Comparison of ENCODE assay signal across 13 cellular contexts in the genomic region with DNA sequence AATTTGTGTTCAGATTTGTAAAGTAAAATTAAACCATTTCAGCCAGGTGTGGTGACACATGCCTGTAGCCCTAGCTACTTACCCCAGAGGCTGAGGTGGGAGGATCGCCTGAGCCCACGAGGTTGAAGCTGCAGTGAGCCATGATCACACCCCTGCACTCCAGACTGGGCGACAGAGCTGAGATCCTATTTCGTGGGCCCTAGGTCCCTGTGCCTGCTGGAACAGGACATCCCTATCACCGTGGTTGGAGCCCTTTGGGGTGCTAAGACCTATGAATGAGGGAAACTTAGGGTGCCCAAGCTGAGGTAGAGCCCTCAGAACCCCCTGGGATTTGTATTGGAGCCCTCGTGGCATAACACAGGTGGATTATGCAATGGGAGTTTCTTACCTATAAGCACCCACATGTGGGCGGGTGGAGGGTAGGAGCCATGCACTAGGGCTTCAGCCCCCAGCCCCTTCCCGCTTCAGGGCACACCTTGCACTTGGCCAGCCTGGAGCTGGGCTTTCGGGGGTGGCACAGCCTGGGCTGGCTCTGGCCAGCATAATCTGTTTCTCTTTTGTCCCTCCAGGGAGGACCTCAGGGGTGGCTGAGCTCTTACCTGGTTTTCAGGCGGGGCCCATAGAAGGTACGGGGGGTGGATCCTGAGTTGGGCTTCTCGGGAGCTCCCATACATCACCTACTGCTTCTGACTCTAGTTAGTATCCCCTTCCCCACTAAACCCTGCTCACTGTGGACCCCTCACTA. TPM values are rescaled to one million over a fixed set of nuclear protein-coding genes. Genes with fewer than 3 reads are reported as not detected.
DNase-seq lines count a peak whose midpoint lies in the region; ATAC-seq and TF ChIP-seq lines count a peak whose summit lies in the region.
"Had no signal": no experiment of that assay in that cellular context is flagged by ENCODE, and none has a peak within 500 bp of the region (broad histone marks: within the 10 kb centered on the region; RNA-seq: fewer than 3 reads in every experiment).

No MANE protein-coding gene starts in this region.

- H3K4me2 ChIP-seq in SK-N-SH: no peak overlapping the region

- no peak for TF ChIP-seq POLR2A in sigmoid colon (IDR thresholded peaks at IDR 0.05)

- H3K4me3 ChIP-seq in SK-N-SH (ENCODE audit: low read depth in 2 of 2, low read length in 1 of 2) (no peak overlapping the region), sigmoid colon (no peak overlapping the region)
- H3K4me3 ChIP-seq: testis had no signal

- CTCF ChIA-PET in SK-N-SH (lab: Yijun Ruan, JAX): interaction anchor here (0.7 to 1.0 kb wide), 2 partner anchors 8 to 195 kb away, joined by 3 to 4 read pairs; no protein-coding TSS in a partner anchor

- no peaks in the 10 kb centered on the region for H4K20me1 ChIP-seq in SK-N-SH (ENCODE audit: insufficient read depth)

- H3K27me3 Mint-ChIP-seq in activated naive CD8-positive, alpha-beta T cell treated with anti-CD3 and anti-CD28 coated beads, Interleukin-2, amount 10 ng/mL, durations not matched to agents 7 days and 5 days: no peaks in the 10 kb centered on the region

- H3K4me3 Mint-ChIP-seq in activated naive CD8-positive, alpha-beta T cell treated with anti-CD3 and anti-CD28 coated beads, Interleukin-2, amount 10 ng/mL, durations not matched to agents 7 days and 5 days: no peak overlapping the region

- H3K79me2 ChIP-seq in SK-N-SH (ENCODE audit: insufficient read depth): peaks cover 4% of the 10 kb centered on the region; the same call in 1 of the 2 replicates

- no peak overlapping the region for H3K27ac Mint-ChIP-seq in activated naive CD8-positive, alpha-beta T cell treated with anti-CD3 and anti-CD28 coated beads, Interleukin-2, amount 10 ng/mL, durations not matched to agents 7 days and 5 days

- ATAC-seq in SK-N-SH treated with all-trans-retinoic acid at 6 μM for 48 hours (peak; percentile 12), HG03520 (IDR thresholded peaks at IDR 0.05; ENCODE audit: unreplicated experiment) (no peak), HG03097 (IDR thresholded peaks at IDR 0.05; ENCODE audit: low FRiP score, unreplicated experiment) (no peak)
- no peak for ATAC-seq in activated naive CD8-positive, alpha-beta T cell treated with anti-CD3 and anti-CD28 coated beads, Interleukin-2, amount 10 ng/mL, durations not matched to agents 7 days and 5 days (ENCODE audit: low read depth)

- no peak overlapping the region for H3K9ac ChIP-seq in SK-N-SH

- H3K27ac ChIP-seq in SK-N-SH (ENCODE audit: low read depth in 2 of 2, low read length in 1 of 2): no peak overlapping the region
- no peak overlapping the region for H3K27ac ChIP-seq in sigmoid colon
- H3K27ac ChIP-seq: testis had no signal

- H3K9me3 ChIP-seq in SK-N-SH (no peaks in the 10 kb centered on the region), sigmoid colon (no peaks in the 10 kb centered on the region)
- H3K9me3 ChIP-seq: testis had no signal

- H3K4me1 ChIP-seq in SK-N-SH (ENCODE audit: control insufficient read depth in 1 of 2, insufficient read depth in 2 of 2, low read depth in 1 of 2, low read length in 1 of 2) (peaks cover 0 to 13% of the 10 kb centered on the region in 2 experiments; a peak in 1 of 4 replicates), sigmoid colon (peaks cover 0 to 19% (median 11%) of the 10 kb centered on the region in 4 donors)

- no peak overlapping the region for H2AFZ ChIP-seq in SK-N-SH (ENCODE audit: low read depth)

- peaks cover 21% of the 10 kb centered on the region for H3K4me1 Mint-ChIP-seq in activated naive CD8-positive, alpha-beta T cell treated with anti-CD3 and anti-CD28 coated beads, Interleukin-2, amount 10 ng/mL, durations not matched to agents 7 days and 5 days

- no peaks in the 10 kb centered on the region for H3K9me3 Mint-ChIP-seq in activated naive CD8-positive, alpha-beta T cell treated with anti-CD3 and anti-CD28 coated beads, Interleukin-2, amount 10 ng/mL, durations not matched to agents 7 days and 5 days

- H3K27me3 ChIP-seq in SK-N-SH (ENCODE audit: insufficient read depth): peaks cover 26% of the 10 kb centered on the region; the same call in 1 of the 2 replicates
- peaks cover 0 to 15% (median 0%) of the 10 kb centered on the region in 3 donors for H3K27me3 ChIP-seq in sigmoid colon
- H3K27me3 ChIP-seq: testis had no signal

- H3K9me2 ChIP-seq in SK-N-SH: no peaks in the 10 kb centered on the region

- TF ChIP-seq EP300 in SK-N-SH (IDR thresholded peaks at IDR 0.05; ENCODE audit: borderline replicate concordance in 1 of 2, low read depth in 1 of 2, low read length in 1 of 2) (no peak), sigmoid colon (IDR thresholded peaks at IDR 0.05) (no peak)

- TF ChIP-seq CTCF in SK-N-SH (IDR thresholded peaks at IDR 0.05): no peak
- no peak for TF ChIP-seq CTCF in GM20000 (IDR thresholded peaks at IDR 0.05; ENCODE audit: extremely low read depth, missing control alignments)
- TF ChIP-seq CTCF in sigmoid colon (IDR thresholded peaks at IDR 0.05): no peak

- WGBS in SK-N-SH (ENCODE audit: low lambda C conversion rate): 20% methylated on average over 9 of the region's 12 CpGs
- 80 to 88% methylated on average over 12 of the region's 12 CpGs for WGBS in sigmoid colon, 2 donors

- DNase-seq in SK-N-SH (no peak), GM20000 (ENCODE audit: low spot score) (peak; percentile 9), sigmoid colon (peak; percentile 54), T-helper 2 cell (no peak)
- peak; percentile 24 for DNase-seq in activated naive CD8-positive, alpha-beta T cell treated with anti-CD3 and anti-CD28 coated beads, Interleukin-2, amount 10 ng/mL, durations not matched to agents 7 days and 5 days
- DNase-seq: activated gamma-delta T cell, DND-41, retina had no signal

- peaks cover 4% of the 10 kb centered on the region for H3F3A ChIP-seq in SK-N-SH (replicated peaks; ENCODE audit: insufficient read depth)

- no peak for TF ChIP-seq RAD21 in SK-N-SH (IDR thresholded peaks at IDR 0.05; ENCODE audit: low read length)

- intact Hi-C loops in sigmoid colon (cut with DNase I): loop anchor here (10.0 kb wide), 2 partner anchors 117 to 353 kb away; a partner anchor contains a TSS

- POLR2A ChIA-PET in SK-N-SH (lab: Yijun Ruan, JAX): no interaction called here
- POLR2A ChIA-PET in activated naive CD8-positive, alpha-beta T cell treated with anti-CD3 and anti-CD28 coated beads, Interleukin-2, amount 10 ng/mL, durations not matched to agents 7 days and 5 days (lab: Charles Lee): interaction anchor here (1.3 kb wide), 2 partner anchors 11 kb away, joined by 3 read pairs; no protein-coding TSS in a partner anchor

- H3K36me3 Mint-ChIP-seq in activated naive CD8-positive, alpha-beta T cell treated with anti-CD3 and anti-CD28 coated beads, Interleukin-2, amount 10 ng/mL, durations not matched to agents 7 days and 5 days: peaks cover 2% of the 10 kb centered on the region

- peaks cover 0 to 6% of the 10 kb centered on the region in 2 experiments for H3K36me3 ChIP-seq in SK-N-SH (replicated peaks in 1 of 2; ENCODE audit: control insufficient read depth in 1 of 2, insufficient read depth in 2 of 2, low read length in 1 of 2)
- no peaks in the 10 kb centered on the region for H3K36me3 ChIP-seq in sigmoid colon

TF ChIP-seq in SK-N-SH, 30 proteins besides CTCF, POLR2A, EP300 and RAD21:
- no peak for TF ChIP-seq NRF1 (IDR thresholded peaks at IDR 0.05; ENCODE audit: low read depth, low read length)
- TF ChIP-seq, protein P1, sequence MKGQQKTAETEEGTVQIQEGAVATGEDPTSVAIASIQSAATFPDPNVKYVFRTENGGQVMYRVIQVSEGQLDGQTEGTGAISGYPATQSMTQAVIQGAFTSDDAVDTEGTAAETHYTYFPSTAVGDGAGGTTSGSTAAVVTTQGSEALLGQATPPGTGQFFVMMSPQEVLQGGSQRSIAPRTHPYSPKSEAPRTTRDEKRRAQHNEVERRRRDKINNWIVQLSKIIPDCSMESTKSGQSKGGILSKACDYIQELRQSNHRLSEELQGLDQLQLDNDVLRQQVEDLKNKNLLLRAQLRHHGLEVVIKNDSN (IDR thresholded peaks at IDR 0.05; ENCODE audit: borderline replicate concordance, low read depth): no peak

RNA-seq across cellular contexts. Expression of a gene that starts 7.2 kb away (rescaled TPM):
- polyA plus RNA-seq in SK-N-SH (2012; rRNA removed) (83.6 and 102 TPM in 2 replicates), sigmoid colon (10 to 100 TPM; 72.8 to 98.3 (median 76.3) TPM)
- 51.6 and 78.6 TPM in 2 replicates for polyA plus RNA-seq in SK-N-SH (2012; cell fraction: cytosol; rRNA removed)
- 147 and 156 TPM in 2 replicates for polyA plus RNA-seq in SK-N-SH (2012; cell fraction: nucleus; rRNA removed)
- total RNA-seq in activated naive CD8-positive, alpha-beta T cell treated with anti-CD3 and anti-CD28 coated beads, Interleukin-2, amount 10 ng/mL, durations not matched to agents 7 days and 5 days: 100 to 1,000 TPM; 149 to 159 TPM
- total RNA-seq in sigmoid colon: 100 to 1,000 TPM in 3 of 4 donors, 10 to 100 TPM in 1; 76.8 to 120 (median 102) TPM

RNA-seq across cellular contexts. Expression of a gene that starts 12.7 kb away (rescaled TPM):
- 0.50 and 0.62 TPM in 2 replicates for polyA plus RNA-seq in SK-N-SH (2012; rRNA removed)
- polyA plus RNA-seq in SK-N-SH (2012; cell fraction: cytosol; rRNA removed): 0.43 and 0.55 TPM in 2 replicates
- 0.20 and 0.52 TPM in 2 replicates for polyA plus RNA-seq in SK-N-SH (2012; cell fraction: nucleus; rRNA removed)
- 10 to 100 TPM; 33.2 to 36.3 TPM for total RNA-seq in activated naive CD8-positive, alpha-beta T cell treated with anti-CD3 and anti-CD28 coated beads, Interleukin-2, amount 10 ng/mL, durations not matched to agents 7 days and 5 days
- total RNA-seq in sigmoid colon: 1 to 10 TPM in 3 of 4 donors, under 1 TPM in 1; 0.68 to 3.6 (median 2.3) TPM
- polyA plus RNA-seq in sigmoid colon: 100 to 1,000 TPM in 1 of 3 donors, 10 to 100 TPM in 2; 51.8 to 218 (median 61.9) TPM

RNA-seq across cellular contexts. Expression of a gene that starts 20.8 kb away (rescaled TPM):
- polyA plus RNA-seq in SK-N-SH (2012; rRNA removed) (0.13 TPM in 1 of 2 replicates, not detected in the other), sigmoid colon (under 1 TPM; under 0.01 to 0.92 (median 0.61) TPM)
- not detected in 2 replicates for polyA plus RNA-seq in SK-N-SH (2012; cell fraction: cytosol; rRNA removed)
- 0.04 and 0.14 TPM in 2 replicates for polyA plus RNA-seq in SK-N-SH (2012; cell fraction: nucleus; rRNA removed)
- 1 to 10 TPM; 1.0 to 1.1 TPM for total RNA-seq in activated naive CD8-positive, alpha-beta T cell treated with anti-CD3 and anti-CD28 coated beads, Interleukin-2, amount 10 ng/mL, durations not matched to agents 7 days and 5 days
- total RNA-seq in sigmoid colon: 1 to 10 TPM in 1 of 4 donors, not detected in 3; 3.1 TPM
- total RNA-seq: fibroblast of lung, testis had no signal
- polyA plus RNA-seq: fibroblast of lung had no signal

RNA-seq across cellular contexts. Expression of a gene that starts 30.4 kb away (rescaled TPM):
- polyA plus RNA-seq in SK-N-SH (2012; rRNA removed) (not detected in 2 replicates), sigmoid colon (under 1 TPM in 1 of 3 donors, not detected in 2; 0.06 TPM)
- polyA plus RNA-seq in SK-N-SH (2012; cell fraction: cytosol; rRNA removed): not detected in 2 replicates
- polyA plus RNA-seq in SK-N-SH (2012; cell fraction: nucleus; rRNA removed): not detected in 2 replicates
- total RNA-seq in activated naive CD8-positive, alpha-beta T cell treated with anti-CD3 and anti-CD28 coated beads, Interleukin-2, amount 10 ng/mL, durations not matched to agents 7 days and 5 days: under 1 TPM; 0.11 to 0.39 TPM
- total RNA-seq in sigmoid colon: 1 to 10 TPM in 1 of 4 donors, not detected in 3; 6.1 TPM
- polyA plus RNA-seq: fibroblast of lung had no signal

RNA-seq across cellular contexts. Expression of a gene that starts 33.0 kb away (rescaled TPM):
- not detected in 2 replicates for polyA plus RNA-seq in SK-N-SH (2012; rRNA removed)
- not detected in 2 replicates for polyA plus RNA-seq in SK-N-SH (2012; cell fraction: cytosol; rRNA removed)
- polyA plus RNA-seq in SK-N-SH (2012; cell fraction: nucleus; rRNA removed): not detected in 2 replicates
- not detected for total RNA-seq in activated naive CD8-positive, alpha-beta T cell treated with anti-CD3 and anti-CD28 coated beads, Interleukin-2, amount 10 ng/mL, durations not matched to agents 7 days and 5 days
- total RNA-seq in sigmoid colon: not detected
- not detected for polyA plus RNA-seq in sigmoid colon
- total RNA-seq: fibroblast of lung had no signal
- polyA plus RNA-seq: fibroblast of lung had no signal

Comparison
In these comparisons a context has a peak if more than half of its experiments do, and no peak if none do; other contexts are left out.
1. DNase-seq: peak in GM20000 (single experiment), activated naive CD8-positive, alpha-beta T cell treated with anti-CD3 and anti-CD28 coated beads, Interleukin-2, amount 10 ng/mL, durations not matched to agents 7 days and 5 days (single experiment) and sigmoid colon (single experiment); none in SK-N-SH (single experiment) and T-helper 2 cell (0 of 5).
2. RNA of a gene that starts 12.7 kb away (total RNA-seq): 33.2 to 36.3 TPM in activated naive CD8-positive, alpha-beta T cell treated with anti-CD3 and anti-CD28 coated beads, Interleukin-2, amount 10 ng/mL, durations not matched to agents 7 days and 5 days; 0.68 to 3.6 TPM in sigmoid colon; every median in the first group is over 4 times any median in the second.